Comparison of ENCODE assay signal across 8 cellular contexts in the genomic region with DNA sequence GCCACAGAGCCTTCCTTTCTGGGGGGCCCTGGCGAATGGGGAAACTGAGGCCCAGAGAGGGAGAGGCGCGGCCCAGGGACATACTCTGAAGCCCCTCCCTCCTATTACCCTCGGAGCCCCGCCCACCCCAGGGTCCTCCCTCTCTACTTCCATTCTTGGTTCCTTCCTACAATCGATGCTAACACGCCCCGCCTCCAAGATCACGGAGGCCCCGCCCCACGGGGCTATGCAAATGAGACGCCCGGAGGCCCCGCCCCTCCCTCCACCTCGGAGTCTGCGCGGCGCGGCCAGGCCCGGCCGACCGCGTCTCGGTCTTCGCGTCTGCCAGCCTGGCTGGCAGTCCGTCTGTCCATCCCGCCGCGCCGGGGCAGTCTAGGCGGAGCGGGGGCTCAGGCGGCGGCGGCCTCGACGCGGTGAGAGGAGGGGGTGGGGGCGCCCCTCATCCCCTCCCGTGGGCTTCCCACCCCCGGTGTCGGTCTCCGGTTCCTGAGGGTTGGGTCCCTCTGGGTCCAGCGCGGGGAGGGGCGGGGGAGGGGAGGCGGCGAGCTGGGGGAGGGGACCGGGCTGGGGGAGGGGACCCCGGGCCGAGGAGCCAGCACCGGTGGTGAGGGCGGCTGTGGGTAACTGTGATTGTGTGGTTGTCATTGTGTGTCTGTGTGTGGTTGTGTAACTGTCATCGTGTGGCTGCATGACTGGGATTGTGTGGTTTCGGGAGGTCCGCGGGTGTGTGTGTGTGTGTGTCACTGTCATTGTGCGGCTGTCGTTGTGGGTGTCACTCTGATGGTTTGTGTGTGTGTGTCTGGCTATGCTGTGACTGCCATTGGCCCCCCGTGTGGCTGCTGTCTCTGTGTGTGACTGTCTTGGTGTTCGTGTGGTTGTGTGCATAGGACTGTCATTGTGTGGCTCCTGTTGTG. TPM values are rescaled to one million over a fixed set of nuclear protein-coding genes. Genes with fewer than 3 reads are reported as not detected.
DNase-seq lines count a peak whose midpoint lies in the region; ATAC-seq, FAIRE-seq and TF ChIP-seq lines count a peak whose summit lies in the region.

A gene with protein sequence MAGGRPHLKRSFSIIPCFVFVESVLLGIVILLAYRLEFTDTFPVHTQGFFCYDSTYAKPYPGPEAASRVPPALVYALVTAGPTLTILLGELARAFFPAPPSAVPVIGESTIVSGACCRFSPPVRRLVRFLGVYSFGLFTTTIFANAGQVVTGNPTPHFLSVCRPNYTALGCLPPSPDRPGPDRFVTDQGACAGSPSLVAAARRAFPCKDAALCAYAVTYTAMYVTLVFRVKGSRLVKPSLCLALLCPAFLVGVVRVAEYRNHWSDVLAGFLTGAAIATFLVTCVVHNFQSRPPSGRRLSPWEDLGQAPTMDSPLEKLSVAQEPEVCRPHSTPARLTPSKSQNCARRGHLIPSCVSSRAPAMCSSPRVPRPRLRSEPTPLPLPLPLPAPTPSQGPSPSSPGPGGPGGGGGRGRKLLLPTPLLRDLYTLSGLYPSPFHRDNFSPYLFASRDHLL (plus strand): TSS at position 273 of the 914 bp plus-strand sequence. CDS start 2,242 bp downstream, outside the sequence.

- H3K36me3 ChIP-seq in kidney (ENCODE audit: control insufficient read depth in 1 of 2, insufficient read depth in 2 of 2, low read length in 2 of 2) = no peaks in the 10 kb centered on the region

- H3K9ac ChIP-seq in kidney (ENCODE audit: low read length in 2 of 2) = peak within 1 kb of the TSS; percentile 62 to 71

- H3K9me3 ChIP-seq in kidney (ENCODE audit: control insufficient read depth in 1 of 2, low read length in 2 of 2) = no peaks in the 10 kb centered on the region

- H3K27ac ChIP-seq in kidney (ENCODE audit: low read depth in 2 of 2, low read length in 2 of 2) = no peak within 1 kb of the TSS

- no peak for FAIRE-seq in kidney (lab: Jason Lieb, UNC)

- peak; percentile 53 to 71 for DNase-seq in AML-193 (lab: John Stamatoyannopoulos, UW)
- DNase-seq in H4 (ENCODE audit: low spot score) = peak; percentile 62
- peak; percentile 89 to 98 for DNase-seq in NCI-H446 (lab: John Stamatoyannopoulos, UW)
- peak; percentile 75 to 85 for DNase-seq in activated CD4-positive, alpha-beta T cell treated with anti-CD3 and anti-CD28 coated beads for 24 hours (ENCODE audit: low read depth in 2 of 2)
- DNase-seq in cerebellar nuclear complex (lab: John Stamatoyannopoulos, UW) = peak; percentile 39 to 69
- DNase-seq in kidney = peak; percentile 98
- DNase-seq in stimulated activated CD4-positive, alpha-beta T cell treated with anti-CD3 and anti-CD28 coated beads, Interleukin-12 subunit alpha, Interleukin-12 subunit beta, amount 100 ng/mL, for 4 hours = peak; percentile 79

- H3K4me1 ChIP-seq in kidney (ENCODE audit: control insufficient read depth in 1 of 2, insufficient read depth in 1 of 2, low read depth in 1 of 2, low read length in 2 of 2) = peaks cover 4 to 8% of the 10 kb centered on the region in 2 donors

- intact Hi-C loops in kidney (cut with DNase I) = no loop called here

- peak within 1 kb of the TSS; percentile 55 to 65 for H3K4me3 ChIP-seq in kidney (ENCODE audit: low read length in 2 of 2)

- no peak for TF ChIP-seq CTCF in kidney (IDR thresholded peaks at IDR 0.05; ENCODE audit: borderline replicate concordance, extremely low read depth, insufficient read depth)

- ATAC-seq in GM21390 (IDR thresholded peaks at IDR 0.05; ENCODE audit: unreplicated experiment) = no peak

RNA-seq across cellular contexts. Expression of the gene that starts here (rescaled TPM):
- 10.7 and 12.7 TPM in 2 replicates for total RNA-seq in H4 (2014; rRNA removed; shearing (Covaris generic))
- 22.5 TPM for total RNA-seq in kidney
- 11.7 TPM for polyA plus RNA-seq in kidney (ENCODE audit: insufficient read depth, low read depth, low replicate concordance)
